In genomic region chr3:115245899-115246298, GRCh38 we compare ENCODE assay signal across 27 cellular contexts.
DNase-seq lines count a peak whose midpoint lies in the region; ATAC-seq and TF ChIP-seq lines count a peak whose summit lies in the region.
"Had no signal": no experiment of that assay in that cellular context is flagged by ENCODE, and none has a peak within 500 bp of the region (broad histone marks: within the 10 kb centered on the region; RNA-seq: fewer than 3 reads in every experiment).

No MANE protein-coding gene starts in this region.

- H3K27ac ChIP-seq in CD8-positive, alpha-beta memory T cell (ENCODE audit: low read depth, low read length), result no peak overlapping the region
- H3K27ac ChIP-seq in thyroid gland, result no peak overlapping the region
- H3K27ac ChIP-seq: HL-60, neutrophil, spleen, vagina had no signal

- ATAC-seq in HG02981 (IDR thresholded peaks at IDR 0.05; ENCODE audit: unreplicated experiment), result no peak
- ATAC-seq: activated naive CD4-positive, alpha-beta T cell treated with anti-CD3 and anti-CD28 coated beads, Interleukin-2, amount 50 U/mL, for 72 hours; GM12878 had no signal

- H3K9me3 Mint-ChIP-seq in CD8-positive, alpha-beta memory T cell, result peaks cover 0 to 2% (median 0%) of the 10 kb centered on the region in 5 donors
- H3K9me3 Mint-ChIP-seq: activated CD4-positive, alpha-beta memory T cell treated with anti-CD3 and anti-CD28 coated beads for 36 hours; activated T-helper 2 cell treated with anti-CD3 and anti-CD28 coated beads, Interferon-gamma antibody, Interleukin-2, Interleukin-4, amounts not matched to agents 10 μg/mL and 5 μg/mL and 100 μg/mL, durations not matched to agents 14 hours and 24 hours and 36 hours had no signal

- H3K36me3 Mint-ChIP-seq in CD8-positive, alpha-beta memory T cell, result peaks cover 0 to 8% (median under 1%) of the 10 kb centered on the region in 3 donors
- H3K36me3 Mint-ChIP-seq: activated CD4-positive, alpha-beta memory T cell treated with anti-CD3 and anti-CD28 coated beads for 36 hours; CD14-positive monocyte had no signal

- DNase-seq in LHCN-M2 (ENCODE audit: low read depth) (peak; percentile 34), adipocyte (ENCODE audit: low read depth) (peak; percentile 15), fibroblast of mammary gland (ENCODE audit: low read depth) (peak; percentile 30), thyroid gland (no peak)
- DNase-seq in CD8-positive, alpha-beta memory T cell, result no peak
- DNase-seq: activated CD4-positive, alpha-beta memory T cell treated with anti-CD3 and anti-CD28 coated beads for 36 hours; activated CD4-positive, CD25-positive, alpha-beta regulatory T cell; activated CD8-positive, alpha-beta memory T cell treated with anti-CD3 and anti-CD28 coated beads, Interleukin-2, amount 50 U/mL, for 48 hours; cerebellar nuclear complex; NCI-H1105 treated with DMSO at 0.1 percent for 48 hours; NCI-H2029; OCI-M1; SIG-M5; spleen; stimulated activated CD4-positive, alpha-beta T cell treated with anti-CD3 and anti-CD28 coated beads, Interleukin-4, amount 100 ng/mL, for 1 hour; stimulated activated naive CD4-positive, alpha-beta T cell had no signal

- peaks cover 0 to 5% of the 10 kb centered on the region in 2 donors for H3K27me3 Mint-ChIP-seq in CD8-positive, alpha-beta memory T cell
- H3K27me3 Mint-ChIP-seq: activated CD4-positive, alpha-beta memory T cell treated with anti-CD3 and anti-CD28 coated beads for 36 hours had no signal

- H3K27me3 ChIP-seq in adipocyte (replicated peaks; ENCODE audit: control insufficient read depth, insufficient read depth, low read length) (no peaks in the 10 kb centered on the region), skeletal muscle satellite cell (ENCODE audit: control insufficient read depth, insufficient read depth, low read length) (no peaks in the 10 kb centered on the region), thyroid gland (no peaks in the 10 kb centered on the region)
- no peaks in the 10 kb centered on the region for H3K27me3 ChIP-seq in CD8-positive, alpha-beta memory T cell (ENCODE audit: insufficient read depth, low read length, poor library complexity, severe bottlenecking)
- H3K27me3 ChIP-seq: ascending aorta, neutrophil, spleen, vagina had no signal

- no peaks in the 10 kb centered on the region for H3K4me1 Mint-ChIP-seq in CD8-positive, alpha-beta memory T cell
- H3K4me1 Mint-ChIP-seq: CD14-positive monocyte had no signal

- TF ChIP-seq POLR2A in thyroid gland (IDR thresholded peaks at IDR 0.05), result no peak

- no peak for TF ChIP-seq CTCF in fibroblast of mammary gland (conservative IDR thresholded peaks at IDR 0.05; ENCODE audit: control insufficient read depth, insufficient read depth, low read depth, low read length)
- TF ChIP-seq CTCF in thyroid gland (IDR thresholded peaks at IDR 0.05), result no peak

- intact Hi-C loops in thyroid gland (cut with DNase I), result no loop called here

- H3K27ac Mint-ChIP-seq in CD8-positive, alpha-beta memory T cell, result no peak overlapping the region
- H3K27ac Mint-ChIP-seq: activated CD4-positive, alpha-beta memory T cell treated with anti-CD3 and anti-CD28 coated beads for 36 hours; activated naive CD4-positive, alpha-beta T cell treated with anti-CD3 and anti-CD28 coated beads, Interleukin-2, amount 50 U/mL, for 72 hours; activated T-helper 2 cell treated with anti-CD3 and anti-CD28 coated beads, Interferon-gamma antibody, Interleukin-2, Interleukin-4, amounts not matched to agents 10 μg/mL and 5 μg/mL and 100 μg/mL, durations not matched to agents 14 hours and 24 hours and 36 hours; CD14-positive monocyte had no signal

- H3K4me3 ChIP-seq in adipocyte (ENCODE audit: low read length) (no peak overlapping the region), fibroblast of mammary gland (ENCODE audit: control insufficient read depth, low read depth, low read length) (no peak overlapping the region), skeletal muscle satellite cell (ENCODE audit: low read length) (no peak overlapping the region), thyroid gland (replicated peaks in 1 of 3) (no peak overlapping the region)
- no peak overlapping the region for H3K4me3 ChIP-seq in CD8-positive, alpha-beta memory T cell (ENCODE audit: low read length)
- H3K4me3 ChIP-seq: ascending aorta, GM12878, HAP-1, spleen, vagina had no signal

- no peak overlapping the region for H3K4me3 Mint-ChIP-seq in CD8-positive, alpha-beta memory T cell
- H3K4me3 Mint-ChIP-seq: activated CD4-positive, alpha-beta memory T cell treated with anti-CD3 and anti-CD28 coated beads for 36 hours; CD14-positive monocyte had no signal

- WGBS in thyroid gland, 2 donors, result 91% methylated on average over 3 of the region's 3 CpGs

- POLR2A ChIA-PET in CD8-positive, alpha-beta memory T cell (lab: Charles Lee), result no interaction called here

- CTCF ChIA-PET in CD8-positive, alpha-beta memory T cell (lab: Charles Lee), result no interaction called here

- H3K36me3 ChIP-seq in adipocyte (ENCODE audit: control insufficient read depth, insufficient read depth, low read length, severe bottlenecking), result no peaks in the 10 kb centered on the region
- H3K36me3 ChIP-seq in skeletal muscle satellite cell (ENCODE audit: insufficient read depth, low read length), result no peaks in the 10 kb centered on the region
- no peaks in the 10 kb centered on the region for H3K36me3 ChIP-seq in CD8-positive, alpha-beta memory T cell (ENCODE audit: insufficient read depth, low read length)
- no peaks in the 10 kb centered on the region for H3K36me3 ChIP-seq in thyroid gland
- H3K36me3 ChIP-seq: ascending aorta, HAP-1, neutrophil, spleen, vagina had no signal

- H3K9me3 ChIP-seq in adipocyte (ENCODE audit: control insufficient read depth, low read length) (no peaks in the 10 kb centered on the region), skeletal muscle satellite cell (replicated peaks; ENCODE audit: low read length) (no peaks in the 10 kb centered on the region), thyroid gland (no peaks in the 10 kb centered on the region)
- no peaks in the 10 kb centered on the region for H3K9me3 ChIP-seq in CD8-positive, alpha-beta memory T cell (ENCODE audit: low read length)
- H3K9me3 ChIP-seq: ascending aorta, HAP-1, neutrophil, vagina had no signal

- peak overlapping the region; percentile 31 for H3K4me2 ChIP-seq in skeletal muscle satellite cell (ENCODE audit: low read length)

- H3K4me1 ChIP-seq in adipocyte (ENCODE audit: control insufficient read depth, insufficient read depth, low read length) (peaks cover 23% of the 10 kb centered on the region), skeletal muscle satellite cell (ENCODE audit: control insufficient read depth, insufficient read depth, low read length) (peaks cover 27% of the 10 kb centered on the region), thyroid gland (no peaks in the 10 kb centered on the region)
- H3K4me1 ChIP-seq in CD8-positive, alpha-beta memory T cell (ENCODE audit: insufficient read depth, low read length), result no peaks in the 10 kb centered on the region
- H3K4me1 ChIP-seq: HAP-1, spleen, vagina had no signal

- no peak overlapping the region for H3K9ac ChIP-seq in adipocyte (ENCODE audit: low read length)
- H3K9ac ChIP-seq in skeletal muscle satellite cell (ENCODE audit: low read depth, low read length), result no peak overlapping the region

Comparison
In these comparisons a context has a peak if more than half of its experiments do, and no peak if none do; other contexts are left out.
1. DNase-seq: peak in LHCN-M2 (single experiment), adipocyte (single experiment) and fibroblast of mammary gland (single experiment); none in CD8-positive, alpha-beta memory T cell (0 of 5) and thyroid gland (0 of 2).